Comparison of ENCODE assay signal across 25 cellular contexts in genomic region chr4:183012862-183013855, GRCh38.
DNase-seq lines count a peak whose midpoint lies in the region; ATAC-seq and TF ChIP-seq lines count a peak whose summit lies in the region.
"Had no signal": no experiment of that assay in that cellular context is flagged by ENCODE, and none has a peak within 500 bp of the region (broad histone marks: within the 10 kb centered on the region; RNA-seq: fewer than 3 reads in every experiment).

No MANE protein-coding gene starts in this region.

- H2BK120ac ChIP-seq in H9 (ENCODE audit: low read depth, low read length, poor library complexity, severe bottlenecking) = no peak overlapping the region

- H2AFZ ChIP-seq in H9 (ENCODE audit: low read length) = no peak overlapping the region

- H4K91ac ChIP-seq in H9 (ENCODE audit: insufficient read length, low read depth, low read length) = no peak overlapping the region

- no peak for ATAC-seq in omental fat pad (ENCODE audit: low FRiP score)
- ATAC-seq: activated CD4-positive, CD25-positive, alpha-beta regulatory T cell treated with anti-CD3 and anti-CD28 coated beads, Interleukin-2, amount 50 U/mL, for 24 hours; natural killer cell treated with Interleukin-12 subunit alpha and Interleukin-12 subunit beta and Interleukin-15 and Interleukin-18, amount 100 ng/mL, for 72 hours had no signal

- H3K4me3 ChIP-seq in endodermal cell (ENCODE audit: low read length) = no peak overlapping the region
- H3K4me3 ChIP-seq: left ventricle myocardium inferior, stomach, tibial artery had no signal

- TF ChIP-seq CTCF in H9 (conservative IDR thresholded peaks at IDR 0.05) (peak; percentile 24; the same call in 2 of the 3 replicates), endodermal cell (conservative IDR thresholded peaks at IDR 0.05) (peak; percentile 21), mesothelial cell of epicardium (IDR thresholded peaks at IDR 0.05; ENCODE audit: unreplicated experiment) (no peak), omental fat pad (IDR thresholded peaks at IDR 0.05) (no peak)

- H3K9me3 Mint-ChIP-seq in H9 (no peaks in the 10 kb centered on the region), endodermal cell (no peaks in the 10 kb centered on the region), mesothelial cell of epicardium (no peaks in the 10 kb centered on the region)
- H3K9me3 Mint-ChIP-seq: activated CD4-positive, alpha-beta memory T cell treated with anti-CD3 and anti-CD28 coated beads, Interleukin-2, amount 10 ng/mL, durations not matched to agents 7 days and 5 days; central memory CD8-positive, alpha-beta T cell; immature natural killer cell; natural killer cell treated with Interleukin-12 subunit alpha and Interleukin-12 subunit beta and Interleukin-15 and Interleukin-18, amount 100 ng/mL, for 72 hours had no signal

- no peak overlapping the region for H3T11ph ChIP-seq in H9 (ENCODE audit: low read length)

- no peak overlapping the region for H2BK20ac ChIP-seq in H9 (ENCODE audit: low read depth, low read length, poor library complexity, severe bottlenecking)

- no peak overlapping the region for H3K27ac ChIP-seq in H9 (ENCODE audit: insufficient read length, low read depth, low read length)
- H3K27ac ChIP-seq in endodermal cell (ENCODE audit: low read depth, low read length) = no peak overlapping the region
- H3K27ac ChIP-seq: left ventricle myocardium inferior, stomach, tibial artery had no signal

- H4K20me1 ChIP-seq in H9 (ENCODE audit: control insufficient read depth, insufficient read depth, insufficient read length) = no peaks in the 10 kb centered on the region

- H3K23ac ChIP-seq in H9 (ENCODE audit: insufficient read length, low read depth, low read length) = no peak overlapping the region

- WGBS in H9 (ENCODE audit: extremely low coverage, insufficient read length, low lambda C conversion rate) = no CpG with 5 or more reads among the region's 19 CpGs
- 87 to 89% methylated on average over 9 to 19 of the region's 19 CpGs for WGBS in endodermal cell (ENCODE audit: insufficient coverage in 1 of 2, insufficient read length in 1 of 2), 2 experiments

- H3K79me1 ChIP-seq in H9 (ENCODE audit: insufficient read depth, low read depth, low read length, poor library complexity, severe bottlenecking) = no peaks in the 10 kb centered on the region

- H3K27ac Mint-ChIP-seq in H9 (0 out of 7 replicates have a peak overlapping the region, but pooled peaks of 1 of the 3 experiments have one; percentile 41), endodermal cell (no peak overlapping the region), mesothelial cell of epicardium (no peak overlapping the region)
- H3K27ac Mint-ChIP-seq: activated CD4-positive, alpha-beta memory T cell treated with anti-CD3 and anti-CD28 coated beads, Interleukin-2, amount 10 ng/mL, durations not matched to agents 7 days and 5 days; CD14-positive monocyte; immature natural killer cell; natural killer cell treated with Interleukin-12 subunit alpha and Interleukin-12 subunit beta and Interleukin-15 and Interleukin-18, amount 100 ng/mL, for 72 hours; progenitor cell of endocrine pancreas had no signal

- H2BK12ac ChIP-seq in H9 (ENCODE audit: insufficient read length, low read depth, low read length) = no peak overlapping the region

- no peaks in the 10 kb centered on the region for H3K36me3 ChIP-seq in endodermal cell (ENCODE audit: control insufficient read depth, insufficient read depth, low read length)
- H3K36me3 ChIP-seq: left ventricle myocardium inferior, stomach, tibial artery had no signal

- no peak overlapping the region for H3K14ac ChIP-seq in H9 (ENCODE audit: insufficient read depth, low read length)

- H3K4me1 Mint-ChIP-seq in H9 (peaks cover 7 to 14% of the 10 kb centered on the region in 2 experiments), endodermal cell (peaks cover 16% of the 10 kb centered on the region), mesothelial cell of epicardium (peaks cover 5% of the 10 kb centered on the region)
- H3K4me1 Mint-ChIP-seq: activated CD4-positive, alpha-beta memory T cell treated with anti-CD3 and anti-CD28 coated beads, Interleukin-2, amount 10 ng/mL, durations not matched to agents 7 days and 5 days; CD14-positive monocyte; central memory CD8-positive, alpha-beta T cell; immature natural killer cell had no signal

- DNase-seq in EH (ENCODE audit: low read depth) (peak; percentile 9), H9 (peak; percentile 54), endodermal cell (peak; percentile 55), mesothelial cell of epicardium (ENCODE audit: low spot score in 2 of 2, unreplicated experiment in 2 of 2) (no peak), D341Med (ENCODE audit: low spot score) (no peak), T1000 (lab: John Stamatoyannopoulos, UW) (no peak), omental fat pad (ENCODE audit: low spot score) (no peak), HT-29 (ENCODE audit: low spot score) (no peak)
- DNase-seq: activated CD4-positive, alpha-beta memory T cell treated with anti-CD3 and anti-CD28 coated beads, Interleukin-2, amount 10 ng/mL, durations not matched to agents 7 days and 5 days; activated effector memory CD4-positive, alpha-beta T cell treated with anti-CD3 and anti-CD28 coated beads, Interleukin-2, amount 50 U/mL, for 16 hours; activated T-cell treated with anti-CD3 and anti-CD28 coated beads for 4 hours; GDM1; immature natural killer cell; KG1; left ventricle myocardium inferior; NCI-H1694; NCI-H748 treated with DMSO at 0.1 percent for 48 hours; stomach; T-helper 9 cell; tibial artery had no signal

- H3K9me3 ChIP-seq in H9 (ENCODE audit: control insufficient read depth, low read depth, low read length) = no peaks in the 10 kb centered on the region
- no peaks in the 10 kb centered on the region for H3K9me3 ChIP-seq in endodermal cell (ENCODE audit: control insufficient read depth, low read length)
- H3K9me3 ChIP-seq: left ventricle myocardium inferior, stomach, tibial artery had no signal

- no peak overlapping the region for H4K8ac ChIP-seq in H9 (replicated peaks; ENCODE audit: insufficient read length, low read depth, low read length)

- H3K4ac ChIP-seq in H9 (ENCODE audit: low read depth, low read length) = no peak overlapping the region

- peak overlapping the region; percentile 45 for H3K4me2 ChIP-seq in H9 (ENCODE audit: insufficient read depth, insufficient read length, low read length)

- no peaks in the 10 kb centered on the region for H3K23me2 ChIP-seq in H9 (ENCODE audit: insufficient read length, low read depth, low read length, poor library complexity, severe bottlenecking)

- no peak overlapping the region for H3K18ac ChIP-seq in H9 (ENCODE audit: insufficient read length, low read depth, low read length)

- peak overlapping the region; percentile 49 to 52 for H3K4me3 Mint-ChIP-seq in H9
- no peak overlapping the region for H3K4me3 Mint-ChIP-seq in endodermal cell
- peak overlapping the region; percentile 46 for H3K4me3 Mint-ChIP-seq in mesothelial cell of epicardium
- H3K4me3 Mint-ChIP-seq: activated CD4-positive, alpha-beta memory T cell treated with anti-CD3 and anti-CD28 coated beads, Interleukin-2, amount 10 ng/mL, durations not matched to agents 7 days and 5 days; CD14-positive monocyte; central memory CD8-positive, alpha-beta T cell; immature natural killer cell; natural killer cell treated with Interleukin-12 subunit alpha and Interleukin-12 subunit beta and Interleukin-15 and Interleukin-18, amount 100 ng/mL, for 72 hours had no signal

- H3K36me3 Mint-ChIP-seq in H9 (ENCODE audit: insufficient read depth in 1 of 3, low read depth in 3 of 3) (no peaks in the 10 kb centered on the region), endodermal cell (ENCODE audit: low read depth) (no peaks in the 10 kb centered on the region), mesothelial cell of epicardium (no peaks in the 10 kb centered on the region)
- H3K36me3 Mint-ChIP-seq: CD14-positive monocyte; immature natural killer cell; natural killer cell treated with Interleukin-12 subunit alpha and Interleukin-12 subunit beta and Interleukin-15 and Interleukin-18, amount 100 ng/mL, for 72 hours had no signal

- H3K79me2 ChIP-seq in H9 (ENCODE audit: insufficient read depth, low read length) = no peaks in the 10 kb centered on the region

- peaks cover 31% of the 10 kb centered on the region for H3K27me3 Mint-ChIP-seq in H9 (ENCODE audit: low read depth)
- H3K27me3 Mint-ChIP-seq in endodermal cell (ENCODE audit: insufficient read depth) = peaks cover 14% of the 10 kb centered on the region
- H3K27me3 Mint-ChIP-seq in mesothelial cell of epicardium (ENCODE audit: low read depth) = peaks cover 77% of the 10 kb centered on the region

- H3K56ac ChIP-seq in H9 (ENCODE audit: insufficient read length, low read depth, low read length) = no peak overlapping the region

- H2BK15ac ChIP-seq in H9 (ENCODE audit: low read depth, low read length) = no peak overlapping the region

- no peak overlapping the region for H2BK5ac ChIP-seq in H9 (ENCODE audit: insufficient read length, low read length)

- no peak overlapping the region for H2AK5ac ChIP-seq in H9 (ENCODE audit: insufficient read length, low read length)

- no peak overlapping the region for H4K5ac ChIP-seq in H9 (ENCODE audit: insufficient read length, low read depth, low read length)

- H3K27me3 ChIP-seq in H9 (ENCODE audit: insufficient read depth, low read length) = no peaks in the 10 kb centered on the region
- H3K27me3 ChIP-seq in endodermal cell (ENCODE audit: control insufficient read depth, insufficient read depth, low read length, poor library complexity, severe bottlenecking) = no peaks in the 10 kb centered on the region
- H3K27me3 ChIP-seq: tibial artery had no signal

- no peak overlapping the region for H3K9ac ChIP-seq in H9 (ENCODE audit: extremely low read depth, insufficient read length, low read length)
- no peak overlapping the region for H3K9ac ChIP-seq in endodermal cell (ENCODE audit: extremely low read depth, low read length, poor library complexity, severe bottlenecking)

- H3K4me1 ChIP-seq in H9 (ENCODE audit: insufficient read depth, low read length) = no peaks in the 10 kb centered on the region
- peaks cover 6% of the 10 kb centered on the region for H3K4me1 ChIP-seq in endodermal cell (ENCODE audit: control insufficient read depth, insufficient read depth, low read length)
- H3K4me1 ChIP-seq: left ventricle myocardium inferior, stomach, tibial artery had no signal

Comparison
In these comparisons a context has a peak if more than half of its experiments do, and no peak if none do; other contexts are left out.
1. DNase-seq: peak in EH (single experiment), H9 (single experiment) and endodermal cell (single experiment); none in mesothelial cell of epicardium (0 of 2), D341Med (single experiment), T1000 (single experiment), omental fat pad (single experiment) and HT-29 (single experiment).
2. CTCF ChIP-seq: peak in H9 (single experiment) and endodermal cell (single experiment); none in mesothelial cell of epicardium (single experiment) and omental fat pad (0 of 3).